ENCODE assay signal across 11 cellular contexts in genomic region chr3:127483902-127484591, GRCh38.
A peak's percentile ranks its signal among the peaks of the same experiment; 100 is the strongest.
DNase-seq lines count a peak whose midpoint lies in the region; ATAC-seq and TF ChIP-seq lines count a peak whose summit lies in the region.
"Had no signal": no experiment of that assay in that cellular context is flagged by ENCODE, and none has a peak within 500 bp of the region (broad histone marks: within the 10 kb centered on the region; RNA-seq: fewer than 3 reads in every experiment).

No MANE protein-coding gene starts in this region.

- TF ChIP-seq CTCF in vagina (IDR thresholded peaks at IDR 0.05): no peak
- TF ChIP-seq CTCF in chondrocyte (IDR thresholded peaks at IDR 0.05): no peak

- no peaks in the 10 kb centered on the region for H3K9me3 Mint-ChIP-seq in central memory CD8-positive, alpha-beta T cell
- no peaks in the 10 kb centered on the region for H3K9me3 Mint-ChIP-seq in chondrocyte (ENCODE audit: low read depth)

- H3K4me1 ChIP-seq in vagina: no peaks in the 10 kb centered on the region
- H3K4me1 ChIP-seq: colonic mucosa had no signal

- no peak overlapping the region for H3K27ac Mint-ChIP-seq in central memory CD8-positive, alpha-beta T cell (ENCODE audit: low read depth)
- H3K27ac Mint-ChIP-seq in chondrocyte (ENCODE audit: unreplicated experiment): no peak overlapping the region

- DNase-seq in stimulated activated CD4-positive, alpha-beta T cell treated with anti-CD3 and anti-CD28 coated beads, Interleukin-15, amount 100 ng/mL, for 24 hours: peak; percentile 79
- no peak for DNase-seq in stimulated activated CD4-positive, alpha-beta T cell treated with anti-CD3 and anti-CD28 coated beads, Interleukin-12 subunit alpha, Interleukin-12 subunit beta, amount 100 ng/mL, for 4 hours
- no peak for DNase-seq in central memory CD8-positive, alpha-beta T cell (ENCODE audit: low spot score in 2 of 2)
- DNase-seq in vagina (ENCODE audit: extremely low spot score in 2 of 2): peak; percentile 83 to 95
- no peak for DNase-seq in chondrocyte (ENCODE audit: low spot score)
- no peak for DNase-seq in NCI-H524 (lab: John Stamatoyannopoulos, UW)
- DNase-seq in pons (ENCODE audit: low spot score): no peak
- DNase-seq: colonic mucosa had no signal

- intact Hi-C loops in vagina (cut with DNase I): no loop called here

- peak; percentile 59 for ATAC-seq in HG03442 (IDR thresholded peaks at IDR 0.05; ENCODE audit: unreplicated experiment)
- peak; percentile 56 for ATAC-seq in central memory CD8-positive, alpha-beta T cell (replicated peaks; ENCODE audit: extremely low read depth, poor library complexity, severe bottlenecking)

- H3K4me3 Mint-ChIP-seq in central memory CD8-positive, alpha-beta T cell: no peak overlapping the region
- no peak overlapping the region for H3K4me3 Mint-ChIP-seq in chondrocyte (ENCODE audit: unreplicated experiment)
- H3K4me3 Mint-ChIP-seq: CD4-positive, CD25-positive, alpha-beta regulatory T cell had no signal

- no peak overlapping the region for H3K27ac ChIP-seq in vagina
- H3K27ac ChIP-seq: colonic mucosa, SK-N-MC had no signal

- TF ChIP-seq POLR2A in vagina (IDR thresholded peaks at IDR 0.05): no peak

- no peaks in the 10 kb centered on the region for H3K9me3 ChIP-seq in vagina
- H3K9me3 ChIP-seq: colonic mucosa had no signal

- no peaks in the 10 kb centered on the region for H3K27me3 ChIP-seq in vagina
- H3K27me3 ChIP-seq: colonic mucosa had no signal

- peaks cover 6% of the 10 kb centered on the region for H3K4me1 Mint-ChIP-seq in central memory CD8-positive, alpha-beta T cell
- no peaks in the 10 kb centered on the region for H3K4me1 Mint-ChIP-seq in chondrocyte (ENCODE audit: low read depth)
- H3K4me1 Mint-ChIP-seq: CD4-positive, CD25-positive, alpha-beta regulatory T cell had no signal

- H3K36me3 Mint-ChIP-seq in central memory CD8-positive, alpha-beta T cell (ENCODE audit: insufficient read depth): no peaks in the 10 kb centered on the region
- no peaks in the 10 kb centered on the region for H3K36me3 Mint-ChIP-seq in chondrocyte (ENCODE audit: low read depth)
- H3K36me3 Mint-ChIP-seq: CD4-positive, CD25-positive, alpha-beta regulatory T cell had no signal

- H3K27me3 Mint-ChIP-seq in central memory CD8-positive, alpha-beta T cell: peaks cover 67% of the 10 kb centered on the region
- H3K27me3 Mint-ChIP-seq in chondrocyte (ENCODE audit: low read depth): peaks cover 33% of the 10 kb centered on the region

- H3K36me3 ChIP-seq in vagina: no peaks in the 10 kb centered on the region
- H3K36me3 ChIP-seq: colonic mucosa had no signal

- no peak overlapping the region for H3K4me3 ChIP-seq in vagina
- H3K4me3 ChIP-seq: colonic mucosa, SK-N-MC had no signal

Comparison
In these comparisons a context has a peak if more than half of its experiments do, and no peak if none do; other contexts are left out.
1. DNase-seq: peak in stimulated activated CD4-positive, alpha-beta T cell treated with anti-CD3 and anti-CD28 coated beads, Interleukin-15, amount 100 ng/mL, for 24 hours (single experiment) and vagina (2 of 2); none in stimulated activated CD4-positive, alpha-beta T cell treated with anti-CD3 and anti-CD28 coated beads, Interleukin-12 subunit alpha, Interleukin-12 subunit beta, amount 100 ng/mL, for 4 hours (single experiment), central memory CD8-positive, alpha-beta T cell (0 of 2), chondrocyte (single experiment), NCI-H524 (0 of 2) and pons (single experiment).